In genomic region chr7:5266148-5267028, GRCh38 we compare ENCODE assay signal across 1 cellular context.
A peak's percentile ranks its signal among the peaks of the same experiment; 100 is the strongest.
TF ChIP-seq lines count a peak whose summit lies in the region.

No MANE protein-coding gene starts in this region.

TF ChIP-seq in HepG2, 621 proteins besides CTCF, POLR2A, EP300 and RAD21:
- TF ChIP-seq ZNF501 (CRISPR knock-in tag; IDR thresholded peaks at IDR 0.05) (no peak), CREB1 (IDR thresholded peaks at IDR 0.05) (peak; percentile 93), CREB1 (CRISPR knock-in tag; IDR thresholded peaks at IDR 0.05) (no peak), ZNF276 (CRISPR knock-in tag; IDR thresholded peaks at IDR 0.05; ENCODE audit: low read depth) (no peak), YEATS4 (CRISPR knock-in tag; IDR thresholded peaks at IDR 0.05; ENCODE audit: borderline replicate concordance) (no peak), ATF7 (IDR thresholded peaks at IDR 0.05) (peak; percentile 96), ATF7 (CRISPR knock-in tag; IDR thresholded peaks at IDR 0.05) (no peak)
